In the genomic region with DNA sequence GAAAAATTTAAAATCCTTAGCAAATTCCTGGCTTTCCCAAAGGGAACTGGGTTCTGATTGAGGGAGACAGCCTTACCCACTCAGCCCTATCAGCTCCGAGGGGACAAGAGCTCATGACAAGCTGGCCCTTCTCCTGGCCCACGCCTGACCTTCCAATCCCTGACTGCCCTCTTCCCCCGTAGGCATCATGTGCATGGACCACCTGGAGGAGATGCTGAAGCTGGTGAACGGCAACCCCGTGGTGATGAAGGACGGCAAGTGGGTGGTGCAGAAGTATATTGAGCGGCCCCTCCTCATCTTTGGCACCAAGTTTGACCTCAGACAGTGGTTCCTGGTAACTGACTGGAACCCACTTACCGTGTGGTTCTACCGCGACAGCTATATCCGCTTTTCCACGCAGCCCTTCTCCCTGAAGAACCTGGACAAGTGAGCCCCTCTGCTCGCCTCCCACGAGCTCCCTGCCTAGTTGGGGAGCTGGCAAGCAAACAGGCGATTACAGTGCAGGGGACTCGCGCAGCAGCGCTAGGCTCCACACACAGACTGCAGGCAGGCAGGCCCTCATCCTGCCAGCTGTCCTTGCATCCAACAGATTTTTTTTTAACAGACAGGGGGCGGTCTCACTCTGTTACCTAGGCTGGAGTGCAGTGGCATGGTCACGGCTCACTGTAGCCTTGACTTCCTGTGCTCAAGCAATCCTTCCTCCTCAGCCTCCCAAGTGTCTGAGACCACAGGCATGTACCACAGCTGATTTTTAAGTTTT, we compare ENCODE assay signal across 8 cellular contexts. TPM values are rescaled to one million over a fixed set of nuclear protein-coding genes. Genes with fewer than 3 reads are reported as not detected.
DNase-seq lines count a peak whose midpoint lies in the region; ATAC-seq and TF ChIP-seq lines count a peak whose summit lies in the region.

No MANE protein-coding gene starts in this region.

- H3K36me3 ChIP-seq in lung (ENCODE audit: control insufficient read depth in 2 of 2, insufficient read depth in 2 of 2, low read length in 2 of 2) (peaks cover 3 to 14% of the 10 kb centered on the region in 2 donors), vagina (peaks cover 0 to 12% of the 10 kb centered on the region in 2 donors)

- H3K27ac ChIP-seq in lung (ENCODE audit: low read depth in 1 of 2, low read length in 1 of 2) (no peak overlapping the region), vagina (no peak overlapping the region)

- peak; percentile 31; the same call in 1 of the 2 replicates for TF ChIP-seq CTCF in LNCaP clone FGC (IDR thresholded peaks at IDR 0.05; ENCODE audit: control insufficient read depth, extremely low read depth, insufficient read depth)
- peak; percentile 1 for TF ChIP-seq CTCF in lung (IDR thresholded peaks at IDR 0.05; ENCODE audit: control extremely low read depth, extremely low read depth)
- TF ChIP-seq CTCF in vagina (IDR thresholded peaks at IDR 0.05) = no peak

- peaks cover 9% of the 10 kb centered on the region for H3K36me3 Mint-ChIP-seq in activated naive CD8-positive, alpha-beta T cell treated with anti-CD3 and anti-CD28 coated beads, Interleukin-2, amount 50 U/mL, for 24 hours (ENCODE audit: low read depth)

- H3K27me3 ChIP-seq in lung (ENCODE audit: control insufficient read depth, insufficient read depth) (no peaks in the 10 kb centered on the region), vagina (no peaks in the 10 kb centered on the region)

- H3K4me1 ChIP-seq in lung (ENCODE audit: control insufficient read depth in 2 of 2, insufficient read depth in 2 of 2, low read length in 2 of 2) = no peaks in the 10 kb centered on the region
- H3K4me1 ChIP-seq in vagina = no peaks in the 10 kb centered on the region

- ATAC-seq in activated naive CD8-positive, alpha-beta T cell treated with anti-CD3 and anti-CD28 coated beads, Interleukin-2, amount 50 U/mL, for 24 hours = peak; percentile 52
- ATAC-seq in lung (ENCODE audit: insufficient read depth, low FRiP score) = no peak

- no peaks in the 10 kb centered on the region for H3K9me3 Mint-ChIP-seq in activated naive CD8-positive, alpha-beta T cell treated with anti-CD3 and anti-CD28 coated beads, Interleukin-2, amount 50 U/mL, for 24 hours

- H3K27me3 Mint-ChIP-seq in activated naive CD8-positive, alpha-beta T cell treated with anti-CD3 and anti-CD28 coated beads, Interleukin-2, amount 50 U/mL, for 24 hours = no peaks in the 10 kb centered on the region

- H3K27ac Mint-ChIP-seq in activated naive CD8-positive, alpha-beta T cell treated with anti-CD3 and anti-CD28 coated beads, Interleukin-2, amount 50 U/mL, for 24 hours = no peak overlapping the region

- no peak overlapping the region for H3K4me3 Mint-ChIP-seq in activated naive CD8-positive, alpha-beta T cell treated with anti-CD3 and anti-CD28 coated beads, Interleukin-2, amount 50 U/mL, for 24 hours

- peaks cover 2% of the 10 kb centered on the region for H3K4me1 Mint-ChIP-seq in activated naive CD8-positive, alpha-beta T cell treated with anti-CD3 and anti-CD28 coated beads, Interleukin-2, amount 50 U/mL, for 24 hours

- WGBS in lung, 2 donors = 82 to 88% methylated on average over 20 of the region's 20 CpGs

- peak; percentile 42 for DNase-seq in ELR (ENCODE audit: low read depth)
- DNase-seq in LNCaP clone FGC (ENCODE audit: low read depth) = no peak
- DNase-seq in activated naive CD8-positive, alpha-beta T cell treated with anti-CD3 and anti-CD28 coated beads, Interleukin-2, amount 50 U/mL, for 24 hours = no peak
- no peak for DNase-seq in lung (ENCODE audit: low spot score)
- DNase-seq in dedifferentiated amniotic fluid mesenchymal stem cell (ENCODE audit: extremely low spot score) = no peak
- no peak for DNase-seq in activated CD4-positive, CD25-positive, alpha-beta regulatory T cell treated with anti-CD3 and anti-CD28 coated beads, Interleukin-2, amount 50 U/mL, for 72 hours
- no peak for DNase-seq in vagina (ENCODE audit: extremely low spot score in 2 of 2)
- DNase-seq in mucosa of gallbladder (ENCODE audit: low spot score) = no peak

- H3K4me3 ChIP-seq in LNCaP clone FGC (ENCODE audit: low read depth, low read length) (no peak overlapping the region), lung (no peak overlapping the region), vagina (no peak overlapping the region)

- no peaks in the 10 kb centered on the region for H3K9me3 ChIP-seq in lung (ENCODE audit: control insufficient read depth in 2 of 2, insufficient read depth in 1 of 2, low read length in 1 of 2)
- no peaks in the 10 kb centered on the region for H3K9me3 ChIP-seq in vagina

- TF ChIP-seq POLR2A in vagina (IDR thresholded peaks at IDR 0.05) = no peak

- intact Hi-C loops in vagina (cut with DNase I) = no loop called here

RNA-seq across cellular contexts. Expression of a gene that starts 16.8 kb away (rescaled TPM):
- total RNA-seq in lung = 10 to 100 TPM; 16.3 to 34.9 TPM
- polyA plus RNA-seq in lung = 10 to 100 TPM; 25.7 to 26.8 TPM
- total RNA-seq in vagina = 50.6 TPM
- total RNA-seq in mucosa of gallbladder = 37.5 TPM

RNA-seq across cellular contexts. Expression of a gene that starts 16.9 kb away (rescaled TPM):
- total RNA-seq in lung (10 to 100 TPM; 40.7 to 82.3 TPM), vagina (73.4 TPM), mucosa of gallbladder (62.8 TPM)
- 10 to 100 TPM; 28.4 to 34.2 TPM for polyA plus RNA-seq in lung

RNA-seq across cellular contexts. Expression of a gene that starts 34.1 kb away (rescaled TPM):
- 100 to 1,000 TPM in 1 of 2 donors, 10 to 100 TPM in 1; 74.9 to 174 TPM for total RNA-seq in lung
- 100 to 1,000 TPM in 1 of 2 donors, 10 to 100 TPM in 1; 85.3 to 239 TPM for polyA plus RNA-seq in lung
- total RNA-seq in vagina = 124 TPM
- total RNA-seq in mucosa of gallbladder = 137 TPM

RNA-seq across cellular contexts. Expression of a gene that starts 34.7 kb away (rescaled TPM):
- total RNA-seq in lung (10 to 100 TPM; 48.7 to 62.3 TPM), vagina (58.9 TPM), mucosa of gallbladder (63.3 TPM)
- 10 to 100 TPM; 41.6 to 57.8 TPM for polyA plus RNA-seq in lung

RNA-seq across cellular contexts. Expression of a gene that starts 53.1 kb away (rescaled TPM):
- total RNA-seq in lung (not detected), vagina (51.3 TPM), mucosa of gallbladder (5.0 TPM)
- polyA plus RNA-seq in lung = under 1 TPM in 1 of 2 donors, not detected in 1; 0.08 TPM

Comparison
In these comparisons a context has a peak if more than half of its experiments do, and no peak if none do; other contexts are left out.
1. CTCF ChIP-seq: peak in LNCaP clone FGC (single experiment) and lung (single experiment); none in vagina (0 of 3).